Comparison of ENCODE assay signal across 8 cellular contexts in genomic region chr14:78697341-78697740, GRCh38.
DNase-seq lines count a peak whose midpoint lies in the region; ATAC-seq and TF ChIP-seq lines count a peak whose summit lies in the region.

No MANE protein-coding gene starts in this region.

- H3K4me1 ChIP-seq in cardiac muscle cell (ENCODE audit: low read depth) = no peaks in the 10 kb centered on the region
- H3K4me1 ChIP-seq in right atrium auricular region = no peaks in the 10 kb centered on the region

- H3K36me3 Mint-ChIP-seq in type B pancreatic cell (no peaks in the 10 kb centered on the region), T-cell (no peaks in the 10 kb centered on the region)

- peak; percentile 10 to 29 for DNase-seq in cardiac muscle cell (ENCODE audit: low read depth in 1 of 2, low spot score in 1 of 2)
- DNase-seq in left cardiac atrium = no peak
- peak; percentile 29 for DNase-seq in NCI-H345 (lab: John Stamatoyannopoulos, UW)
- peak; percentile 4 to 25 for DNase-seq in erythroblast (lab: John Stamatoyannopoulos, UW)
- no peak for DNase-seq in type B pancreatic cell (ENCODE audit: extremely low spot score, unreplicated experiment)
- no peak for DNase-seq in T-cell
- DNase-seq in right atrium auricular region (ENCODE audit: low spot score) = no peak

- TF ChIP-seq CTCF in cardiac muscle cell (IDR thresholded peaks at IDR 0.05; ENCODE audit: low read depth, low read length) (peak; percentile 31), type B pancreatic cell (conservative IDR thresholded peaks at IDR 0.05) (peak; percentile 80), right atrium auricular region (IDR thresholded peaks at IDR 0.05) (peak in 1 of 2 donors; percentile 50)

- TF ChIP-seq POLR2A in erythroblast (IDR thresholded peaks at IDR 0.05; ENCODE audit: low read length) = no peak

- no peak overlapping the region for H3K4me3 ChIP-seq in cardiac muscle cell
- H3K4me3 ChIP-seq in right atrium auricular region = no peak overlapping the region

- intact Hi-C loops in left cardiac atrium (cut with DNase I) = no loop called here

- H3K27ac Mint-ChIP-seq in type B pancreatic cell (no peak overlapping the region), T-cell (no peak overlapping the region)

- H3K36me3 ChIP-seq in cardiac muscle cell (no peaks in the 10 kb centered on the region), right atrium auricular region (no peaks in the 10 kb centered on the region)

- H3K27me3 Mint-ChIP-seq in type B pancreatic cell (peaks cover 4% of the 10 kb centered on the region), T-cell (peaks cover 0 to 3% of the 10 kb centered on the region in 2 donors)

- no peaks in the 10 kb centered on the region for H3K9me3 Mint-ChIP-seq in type B pancreatic cell
- peaks cover 0 to 3% (median 0%) of the 10 kb centered on the region in 3 donors for H3K9me3 Mint-ChIP-seq in T-cell

- no peak overlapping the region for H3K27ac ChIP-seq in cardiac muscle cell
- H3K27ac ChIP-seq in right atrium auricular region = no peak overlapping the region

- no peaks in the 10 kb centered on the region for H3K9me3 ChIP-seq in cardiac muscle cell (ENCODE audit: low read depth)
- no peaks in the 10 kb centered on the region for H3K9me3 ChIP-seq in right atrium auricular region

- CTCF ChIA-PET in T-cell (lab: Charles Lee) = no interaction called here

- H3K4me1 Mint-ChIP-seq in type B pancreatic cell (ENCODE audit: unreplicated experiment) (no peaks in the 10 kb centered on the region), T-cell (no peaks in the 10 kb centered on the region)

- H3K27me3 ChIP-seq in cardiac muscle cell = peaks cover 34% of the 10 kb centered on the region
- H3K27me3 ChIP-seq in right atrium auricular region = no peaks in the 10 kb centered on the region

- POLR2A ChIA-PET in T-cell (lab: Charles Lee) = no interaction called here

- ATAC-seq in left cardiac atrium (no peak), GM21723 (IDR thresholded peaks at IDR 0.05; ENCODE audit: unreplicated experiment) (no peak), T-cell (replicated peaks in 1 of 4) (no peak)

- no peak overlapping the region for H3K4me3 Mint-ChIP-seq in type B pancreatic cell
- no peak overlapping the region for H3K4me3 Mint-ChIP-seq in T-cell

Comparison
In these comparisons a context has a peak if more than half of its experiments do, and no peak if none do; other contexts are left out.
1. DNase-seq: peak in cardiac muscle cell (2 of 2), NCI-H345 (single experiment) and erythroblast (2 of 2); none in left cardiac atrium (single experiment), type B pancreatic cell (single experiment), T-cell (0 of 34) and right atrium auricular region (single experiment).